10 cellular contexts compared by ENCODE assay signal in the genomic region with DNA sequence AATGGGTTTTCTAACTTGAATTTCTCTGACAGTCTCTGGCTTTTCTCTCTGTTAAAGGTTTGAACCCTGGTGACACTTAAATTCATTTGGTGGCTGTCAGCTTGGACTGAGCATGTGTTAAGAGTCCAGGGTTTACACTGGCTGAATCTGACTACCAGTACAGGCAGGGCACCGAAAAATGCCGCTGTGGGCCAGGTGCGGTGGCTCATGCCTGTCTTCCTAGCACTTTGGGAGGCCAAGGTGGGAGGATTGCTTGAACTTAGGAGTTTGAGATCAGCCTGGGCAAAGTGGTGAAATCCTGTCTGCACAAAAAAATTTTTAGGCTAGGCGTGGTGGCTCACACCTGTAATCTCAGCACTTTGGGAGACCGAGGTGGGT. TPM values are rescaled to one million over a fixed set of nuclear protein-coding genes. Genes with fewer than 3 reads are reported as not detected.
A peak's percentile ranks its signal among the peaks of the same experiment; 100 is the strongest.
DNase-seq lines count a peak whose midpoint lies in the region; ATAC-seq and TF ChIP-seq lines count a peak whose summit lies in the region.
"Had no signal": no experiment of that assay in that cellular context is flagged by ENCODE, and none has a peak within 500 bp of the region (broad histone marks: within the 10 kb centered on the region; RNA-seq: fewer than 3 reads in every experiment).

No MANE protein-coding gene starts in this region.

- no peak for TF ChIP-seq EP300 in SK-N-SH (IDR thresholded peaks at IDR 0.05; ENCODE audit: borderline replicate concordance in 1 of 2, low read depth in 1 of 2, low read length in 1 of 2)

- H3K9ac ChIP-seq in SK-N-SH (no peak overlapping the region), smooth muscle cell (ENCODE audit: low read depth) (peak overlapping the region; percentile 0)

- H3K79me2 ChIP-seq in SK-N-SH (ENCODE audit: insufficient read depth) (peaks cover 73% of the 10 kb centered on the region), hepatocyte (peaks cover 59% of the 10 kb centered on the region), smooth muscle cell (ENCODE audit: low read depth) (peaks cover 47% of the 10 kb centered on the region)

- peak overlapping the region; percentile 91 for H3K4me2 ChIP-seq in SK-N-SH
- H3K4me2 ChIP-seq in hepatocyte, result peak overlapping the region; percentile 85
- H3K4me2 ChIP-seq in smooth muscle cell, result peak overlapping the region; percentile 100

- H3K4me3 ChIP-seq in SK-N-SH (ENCODE audit: low read depth in 2 of 2, low read length in 1 of 2) (peak overlapping the region; percentile 84 to 98; a peak in 3 of 4 replicates), hepatocyte (no peak overlapping the region), smooth muscle cell (peak overlapping the region; percentile 83)

- H3K9me3 Mint-ChIP-seq in activated CD8-positive, alpha-beta T cell treated with anti-CD3 and anti-CD28 coated beads for 36 hours, result no peaks in the 10 kb centered on the region

- 100% methylated on average over 2 of the region's 5 CpGs for WGBS in SK-N-SH (ENCODE audit: low lambda C conversion rate)
- 92% methylated on average over 5 of the region's 5 CpGs for WGBS in hepatocyte (ENCODE audit: low lambda C conversion rate, missing lambda C conversion rate)
- 97% methylated on average over 5 of the region's 5 CpGs for WGBS in smooth muscle cell (ENCODE audit: low lambda C conversion rate)

- intact Hi-C loops in activated CD8-positive, alpha-beta T cell treated with anti-CD3 and anti-CD28 coated beads for 36 hours (cut with micrococcal nuclease), result loop anchor here (5.0 to 10.0 kb wide), 2 partner anchors 298 to 770 kb away; a partner anchor contains a TSS

- no peak overlapping the region for H2AFZ ChIP-seq in SK-N-SH (ENCODE audit: low read depth)
- no peak overlapping the region for H2AFZ ChIP-seq in hepatocyte
- no peak overlapping the region for H2AFZ ChIP-seq in smooth muscle cell (ENCODE audit: low read depth)

- H3K4me1 Mint-ChIP-seq in activated CD8-positive, alpha-beta T cell treated with anti-CD3 and anti-CD28 coated beads for 36 hours (ENCODE audit: low read depth), result peaks cover 50% of the 10 kb centered on the region

- no peaks in the 10 kb centered on the region for H3K27me3 ChIP-seq in SK-N-SH (ENCODE audit: insufficient read depth)
- H3K27me3 ChIP-seq in hepatocyte, result no peaks in the 10 kb centered on the region
- H3K27me3 ChIP-seq in smooth muscle cell (ENCODE audit: low read depth), result no peaks in the 10 kb centered on the region

- no peak for ATAC-seq in SK-N-SH treated with all-trans-retinoic acid at 6 μM for 48 hours
- no peak for ATAC-seq in activated CD8-positive, alpha-beta T cell treated with anti-CD3 and anti-CD28 coated beads for 36 hours
- no peak for ATAC-seq in HG02870 (IDR thresholded peaks at IDR 0.05; ENCODE audit: unreplicated experiment)
- no peak for ATAC-seq in GM19467 (IDR thresholded peaks at IDR 0.05; ENCODE audit: unreplicated experiment)

- peaks cover 16 to 29% of the 10 kb centered on the region in 2 experiments for H3K36me3 ChIP-seq in SK-N-SH (replicated peaks in 1 of 2; ENCODE audit: control insufficient read depth in 1 of 2, insufficient read depth in 2 of 2, low read length in 1 of 2)
- no peaks in the 10 kb centered on the region for H3K36me3 ChIP-seq in hepatocyte (replicated peaks; ENCODE audit: insufficient read depth, low read depth)
- H3K36me3 ChIP-seq in smooth muscle cell (ENCODE audit: low read depth), result no peaks in the 10 kb centered on the region

- CTCF ChIA-PET in SK-N-SH (lab: Yijun Ruan, JAX), result interaction anchor here (1.0 to 3.5 kb wide), 7 partner anchors 8 to 815 kb away, joined by 3 to 37 read pairs (median 5); a partner anchor contains a TSS
- CTCF ChIA-PET in activated CD8-positive, alpha-beta T cell treated with anti-CD3 and anti-CD28 coated beads for 36 hours (lab: Charles Lee), result interaction anchor here (1.0 to 3.6 kb wide), 2 partner anchors 415 to 771 kb away, joined by 4 to 20 read pairs; a partner anchor contains a TSS

- H3K27ac Mint-ChIP-seq in activated CD8-positive, alpha-beta T cell treated with anti-CD3 and anti-CD28 coated beads for 36 hours, result peak overlapping the region; percentile 97

- H3K9me3 ChIP-seq in SK-N-SH, result no peaks in the 10 kb centered on the region
- H3K9me3 ChIP-seq in hepatocyte (ENCODE audit: low read depth), result no peaks in the 10 kb centered on the region
- no peaks in the 10 kb centered on the region for H3K9me3 ChIP-seq in smooth muscle cell (replicated peaks; ENCODE audit: low read depth)

- H3K4me1 ChIP-seq in SK-N-SH (ENCODE audit: control insufficient read depth in 1 of 2, insufficient read depth in 2 of 2, low read depth in 1 of 2, low read length in 1 of 2), result peaks cover 21 to 50% of the 10 kb centered on the region in 2 experiments
- H3K4me1 ChIP-seq in hepatocyte (ENCODE audit: insufficient read depth), result peaks cover 42% of the 10 kb centered on the region
- H3K4me1 ChIP-seq in smooth muscle cell (ENCODE audit: low read depth), result peaks cover 30% of the 10 kb centered on the region

- H3F3A ChIP-seq in SK-N-SH (replicated peaks; ENCODE audit: insufficient read depth) (peaks cover 36% of the 10 kb centered on the region), smooth muscle cell (ENCODE audit: low read depth) (peaks cover 46% of the 10 kb centered on the region)

- no peak for TF ChIP-seq CTCF in SK-N-SH (IDR thresholded peaks at IDR 0.05)
- no peak for TF ChIP-seq CTCF in activated CD8-positive, alpha-beta T cell treated with anti-CD3 and anti-CD28 coated beads for 36 hours (IDR thresholded peaks at IDR 0.05)
- TF ChIP-seq CTCF in hepatocyte (IDR thresholded peaks at IDR 0.05; ENCODE audit: poor library complexity), result no peak
- no peak for TF ChIP-seq CTCF in smooth muscle cell (IDR thresholded peaks at IDR 0.05; ENCODE audit: borderline replicate concordance, insufficient read depth, poor library complexity, severe bottlenecking)

- TF ChIP-seq RAD21 in SK-N-SH (IDR thresholded peaks at IDR 0.05; ENCODE audit: low read length), result no peak

- H3K27ac ChIP-seq in SK-N-SH (ENCODE audit: low read depth in 2 of 2, low read length in 1 of 2) (no peak overlapping the region), hepatocyte (peak overlapping the region; percentile 49), smooth muscle cell (ENCODE audit: low read depth) (peak overlapping the region; percentile 66)

- peaks cover 48% of the 10 kb centered on the region for H3K36me3 Mint-ChIP-seq in activated CD8-positive, alpha-beta T cell treated with anti-CD3 and anti-CD28 coated beads for 36 hours (ENCODE audit: low read depth)

- H3K9me2 ChIP-seq in SK-N-SH (no peaks in the 10 kb centered on the region), hepatocyte (replicated peaks; ENCODE audit: insufficient read depth) (no peaks in the 10 kb centered on the region)

- H4K20me1 ChIP-seq in SK-N-SH (ENCODE audit: insufficient read depth) (peaks cover 10% of the 10 kb centered on the region), hepatocyte (ENCODE audit: insufficient read depth, poor library complexity, severe bottlenecking) (peaks cover 25% of the 10 kb centered on the region), smooth muscle cell (ENCODE audit: low read depth) (peaks cover 42% of the 10 kb centered on the region)

- DNase-seq in SK-N-SH (no peak), hepatocyte (ENCODE audit: low spot score) (no peak), smooth muscle cell (lab: John Stamatoyannopoulos, UW; ENCODE audit: unreplicated experiment) (no peak), amniotic stem cell (lab: John Stamatoyannopoulos, UW) (no peak)
- no peak for DNase-seq in activated CD8-positive, alpha-beta T cell treated with anti-CD3 and anti-CD28 coated beads for 36 hours
- DNase-seq: midbrain, MV-4-11 had no signal

- POLR2A ChIA-PET in SK-N-SH (lab: Yijun Ruan, JAX), result interaction anchor here (1.3 kb wide), 1 partner anchor 11 kb away, joined by 3 read pairs; no protein-coding TSS in a partner anchor
- POLR2A ChIA-PET in activated CD8-positive, alpha-beta T cell treated with anti-CD3 and anti-CD28 coated beads for 36 hours (lab: Charles Lee), result interaction anchor here (1.2 to 2.7 kb wide), 2 partner anchors 777 to 794 kb away, joined by 4 to 11 read pairs; no protein-coding TSS in a partner anchor

- H3K4me3 Mint-ChIP-seq in activated CD8-positive, alpha-beta T cell treated with anti-CD3 and anti-CD28 coated beads for 36 hours, result peak overlapping the region; percentile 88

- no peaks in the 10 kb centered on the region for H3K27me3 Mint-ChIP-seq in activated CD8-positive, alpha-beta T cell treated with anti-CD3 and anti-CD28 coated beads for 36 hours

TF ChIP-seq in SK-N-SH, 30 proteins besides CTCF, POLR2A, EP300 and RAD21 (continues in another document):
- TF ChIP-seq NFIC (IDR thresholded peaks at IDR 0.05; ENCODE audit: borderline replicate concordance), result no peak
- no peak for TF ChIP-seq RXRA (IDR thresholded peaks at IDR 0.05; ENCODE audit: borderline replicate concordance, low read depth)
- TF ChIP-seq TCF12 (IDR thresholded peaks at IDR 0.05), result no peak
- no peak for TF ChIP-seq FOXM1 (IDR thresholded peaks at IDR 0.05; ENCODE audit: low read depth)
- TF ChIP-seq FOXJ3 (CRISPR knock-in tag; IDR thresholded peaks at IDR 0.05), result no peak
- no peak for TF ChIP-seq SMC3 (IDR thresholded peaks at IDR 0.05; ENCODE audit: low read depth, low read length)
- TF ChIP-seq FOSL2 (IDR thresholded peaks at IDR 0.05; ENCODE audit: borderline replicate concordance, low read depth), result no peak

TF ChIP-seq in SK-N-SH treated with all-trans-retinoic acid at 6 μM for 48 hours, 23 proteins besides CTCF, POLR2A, EP300 and RAD21 (continues in another document):
- TF ChIP-seq GLIS3 (CRISPR knock-in tag; IDR thresholded peaks at IDR 0.05) (no peak), ZNF8 (CRISPR knock-in tag; IDR thresholded peaks at IDR 0.05) (no peak), TCF4 (CRISPR knock-in tag; IDR thresholded peaks at IDR 0.05; ENCODE audit: borderline replicate concordance) (no peak), RARB (CRISPR knock-in tag; IDR thresholded peaks at IDR 0.05) (no peak), TOX (CRISPR knock-in tag; IDR thresholded peaks at IDR 0.05; ENCODE audit: borderline replicate concordance) (no peak)

RNA-seq across cellular contexts. Expression of a gene that starts 1.8 kb away (rescaled TPM):
- polyA plus RNA-seq in SK-N-SH (2012; rRNA removed) (118 and 121 TPM in 2 replicates), hepatocyte (224 and 225 TPM in 2 replicates), smooth muscle cell (135 and 140 TPM in 2 replicates)
- polyA plus RNA-seq in SK-N-SH (2012; cell fraction: cytosol; rRNA removed), result 151 and 220 TPM in 2 replicates
- polyA plus RNA-seq in SK-N-SH (2012; cell fraction: nucleus; rRNA removed), result 27.1 and 39.2 TPM in 2 replicates
- total RNA-seq in activated CD8-positive, alpha-beta T cell treated with anti-CD3 and anti-CD28 coated beads for 36 hours, result 100 to 1,000 TPM; 107 to 109 TPM
- total RNA-seq in hepatocyte (173 and 178 TPM in 2 replicates), smooth muscle cell (137 and 191 TPM in 2 replicates)

RNA-seq across cellular contexts. Expression of a gene that starts 4.2 kb away (rescaled TPM):
- polyA plus RNA-seq in SK-N-SH (2012; rRNA removed) (11.3 and 17.0 TPM in 2 replicates), hepatocyte (30.6 and 33.3 TPM in 2 replicates), smooth muscle cell (32.3 and 38.0 TPM in 2 replicates)
- polyA plus RNA-seq in SK-N-SH (2012; cell fraction: cytosol; rRNA removed), result 12.3 and 17.2 TPM in 2 replicates
- polyA plus RNA-seq in SK-N-SH (2012; cell fraction: nucleus; rRNA removed), result 9.4 and 9.8 TPM in 2 replicates
- 10 to 100 TPM; 20.8 to 20.9 TPM for total RNA-seq in activated CD8-positive, alpha-beta T cell treated with anti-CD3 and anti-CD28 coated beads for 36 hours
- total RNA-seq in hepatocyte (28.6 and 31.0 TPM in 2 replicates), smooth muscle cell (18.9 and 21.7 TPM in 2 replicates)

Comparison
In these comparisons a context has a peak if more than half of its experiments do, and no peak if none do; other contexts are left out.
1. H3K27ac ChIP-seq: peak in hepatocyte (single experiment) and smooth muscle cell (single experiment); none in SK-N-SH (0 of 2).
2. Peak in every context shown above with its lines, with median percentiles within 50 percentile points of each other: H3K4me2 ChIP-seq.